33 cellular contexts compared by ENCODE assay signal in genomic region chr18:13086906-13087305, GRCh38.
"Had no signal": no experiment of that assay in that cellular context is flagged by ENCODE, and none has a peak within 500 bp of the region (broad histone marks: within the 10 kb centered on the region; RNA-seq: fewer than 3 reads in every experiment).

No MANE protein-coding gene starts in this region.

- H3K9me3 ChIP-seq: adrenal gland had no signal

- H3K4me1 ChIP-seq: adrenal gland, body of pancreas, breast epithelium had no signal

- H3K27ac ChIP-seq: adrenal gland, body of pancreas, brain microvascular endothelial cell, breast epithelium, VCaP had no signal

- H3K27me3 ChIP-seq: adrenal gland, body of pancreas, brain microvascular endothelial cell, breast epithelium had no signal

- ATAC-seq: activated CD8-positive, alpha-beta T cell treated with anti-CD3 and anti-CD28 coated beads for 36 hours; activated naive CD4-positive, alpha-beta T cell treated with anti-CD3 and anti-CD28 coated beads, Interleukin-2, amount 50 U/mL, for 72 hours; activated T-cell treated with anti-CD3 and anti-CD28 coated beads, Interleukin-2, amount 50 U/mL, for 4 hours; activated T-cell treated with anti-CD3 and anti-CD28 coated beads, Interleukin-2, amount 50 U/mL, for 72 hours; activated T-helper 17 cell treated with anti-CD3 and anti-CD28 coated beads, Interleukin-2, amount 50 U/mL, for 72 hours; body of pancreas had no signal

- DNase-seq: activated B cell treated with CpG ODN at 0.5 μM for 24 hours; activated CD4-positive, alpha-beta memory T cell treated with anti-CD3 and anti-CD28 coated beads for 36 hours; activated CD4-positive, alpha-beta T cell treated with anti-CD3 and anti-CD28 coated beads for 4 hours; activated CD4-positive, alpha-beta T cell treated with anti-CD3 and anti-CD28 coated beads, Interleukin-2, amount 10 ng/mL, durations not matched to agents 24 days and 14 days; activated CD4-positive, alpha-beta T cell treated with anti-CD3 and anti-CD28 coated beads, Interleukin-2, amount 50 U/mL, for 1 hour; activated CD4-positive, alpha-beta T cell treated with anti-CD3 and anti-CD28 coated beads, Interleukin-2, amount 50 U/mL, for 4 hours; activated CD4-positive, CD25-positive, alpha-beta regulatory T cell treated with anti-CD3 and anti-CD28 coated beads, Interleukin-2, amount 50 U/mL, for 72 hours; activated CD8-positive, alpha-beta memory T cell treated with anti-CD3 and anti-CD28 coated beads, Interleukin-2, amount 50 U/mL, for 4 hours; activated CD8-positive, alpha-beta T cell treated with anti-CD3 and anti-CD28 coated beads for 36 hours; activated effector memory CD4-positive, alpha-beta T cell treated with anti-CD3 and anti-CD28 coated beads, Interleukin-2, amount 50 U/mL, for 16 hours; activated gamma-delta T cell treated with Interleukin-2 at 50 U/mL for 16 hours; activated naive CD4-positive, alpha-beta T cell; activated naive CD4-positive, alpha-beta T cell treated with anti-CD3 and anti-CD28 coated beads for 36 hours; activated naive CD4-positive, alpha-beta T cell treated with anti-CD3 and anti-CD28 coated beads, Interleukin-2, amount 50 U/mL, for 16 hours; activated naive CD8-positive, alpha-beta T cell treated with anti-CD3 and anti-CD28 coated beads for 36 hours; activated T-cell treated with anti-CD3 and anti-CD28 coated beads for 4 hours; activated T-cell treated with anti-CD3 and anti-CD28 coated beads, Interleukin-2, amount 50 U/mL, for 1 hour; activated T-cell treated with anti-CD3 and anti-CD28 coated beads, Interleukin-2, amount 50 U/mL, for 4 hours; activated T-cell treated with anti-CD3 and anti-CD28 coated beads, Interleukin-2, amount 50 U/mL, for 72 hours; adrenal gland; amniotic stem cell; aorta; body of pancreas; brain microvascular endothelial cell; caudate nucleus; SW 1271; T-helper 1 cell; T-helper 2 cell; T-helper 9 cell had no signal

- H3K36me3 ChIP-seq: adrenal gland, breast epithelium had no signal

- H3K4me3 ChIP-seq: adrenal gland, body of pancreas, breast epithelium had no signal
